In genomic region chr2:105746177-105747080, GRCh38 we compare ENCODE assay signal across 1 cellular context.
TF ChIP-seq lines count a peak whose summit lies in the region.

No MANE protein-coding gene starts in this region.

TF ChIP-seq in GM12878, 131 proteins besides CTCF, POLR2A, EP300 and RAD21 (continued from another document):
- TF ChIP-seq PKNOX1 (IDR thresholded peaks at IDR 0.05) (no peak), BHLHE40 (IDR thresholded peaks at IDR 0.05; ENCODE audit: borderline replicate concordance in 1 of 2, low read depth in 2 of 2, low read length in 1 of 2) (peak; percentile 9 to 19; a peak in 1 of 4 replicates), IKZF2 (IDR thresholded peaks at IDR 0.05) (peak; percentile 28 to 34; a peak in 1 of 4 replicates), TAF1 (IDR thresholded peaks at IDR 0.05; ENCODE audit: borderline replicate concordance, low read depth, low read length) (0 out of 2 replicates have a peak, but pooled peaks have one; percentile 49), GABPA (IDR thresholded peaks at IDR 0.05; ENCODE audit: low read depth) (0 out of 2 replicates have a peak, but pooled peaks have one; percentile 28), HCFC1 (IDR thresholded peaks at IDR 0.05; ENCODE audit: low read length) (no peak), FOXM1 (IDR thresholded peaks at IDR 0.05; ENCODE audit: low read depth, low read length) (peak; percentile 66; the same call in 1 of the 2 replicates), RUNX3 (IDR thresholded peaks at IDR 0.05; ENCODE audit: low read length) (peak; percentile 53), RFX5 (IDR thresholded peaks at IDR 0.05; ENCODE audit: low read depth, low read length) (no peak), NR2C2 (IDR thresholded peaks at IDR 0.05; ENCODE audit: borderline replicate concordance, control insufficient read depth, insufficient read length, low read depth) (no peak), CBFB (IDR thresholded peaks at IDR 0.05; ENCODE audit: low read depth) (no peak), ESRRA (IDR thresholded peaks at IDR 0.05; ENCODE audit: low read length) (no peak), NBN (IDR thresholded peaks at IDR 0.05) (0 out of 2 replicates have a peak, but pooled peaks have one; percentile 40), RB1 (IDR thresholded peaks at IDR 0.05; ENCODE audit: borderline replicate concordance) (no peak), YY1 (IDR thresholded peaks at IDR 0.05; ENCODE audit: low read depth, low read length) (no peak), SMC3 (IDR thresholded peaks at IDR 0.05; ENCODE audit: borderline replicate concordance, low read length) (no peak), SIX5 (IDR thresholded peaks at IDR 0.05; ENCODE audit: low read depth, low read length, severe bottlenecking) (no peak), ZNF217 (IDR thresholded peaks at IDR 0.05) (no peak), EED (IDR thresholded peaks at IDR 0.05; ENCODE audit: low read depth) (peak; percentile 65), SMAD1 (IDR thresholded peaks at IDR 0.05; ENCODE audit: low read depth, partially characterized antibody) (no peak), RBBP5 (conservative IDR thresholded peaks at IDR 0.05) (no peak), CBX5 (IDR thresholded peaks at IDR 0.05; ENCODE audit: low read depth) (0 out of 2 replicates have a peak, but pooled peaks have one; percentile 54), FOXK2 (IDR thresholded peaks at IDR 0.05) (no peak), TBL1XR1 (IDR thresholded peaks at IDR 0.05; ENCODE audit: low read depth, low read length) (no peak), MTA3 (IDR thresholded peaks at IDR 0.05; ENCODE audit: borderline replicate concordance, low read length) (peak; percentile 40; the same call in 1 of the 2 replicates), SPI1 (IDR thresholded peaks at IDR 0.05; ENCODE audit: borderline replicate concordance, insufficient read depth, low read depth, low read length) (peak; percentile 18; the same call in 1 of the 2 replicates), SMARCA5 (IDR thresholded peaks at IDR 0.05) (no peak), NFIC (IDR thresholded peaks at IDR 0.05; ENCODE audit: low read depth, low read length) (peak; percentile 76)
- TF ChIP-seq, protein P1, sequence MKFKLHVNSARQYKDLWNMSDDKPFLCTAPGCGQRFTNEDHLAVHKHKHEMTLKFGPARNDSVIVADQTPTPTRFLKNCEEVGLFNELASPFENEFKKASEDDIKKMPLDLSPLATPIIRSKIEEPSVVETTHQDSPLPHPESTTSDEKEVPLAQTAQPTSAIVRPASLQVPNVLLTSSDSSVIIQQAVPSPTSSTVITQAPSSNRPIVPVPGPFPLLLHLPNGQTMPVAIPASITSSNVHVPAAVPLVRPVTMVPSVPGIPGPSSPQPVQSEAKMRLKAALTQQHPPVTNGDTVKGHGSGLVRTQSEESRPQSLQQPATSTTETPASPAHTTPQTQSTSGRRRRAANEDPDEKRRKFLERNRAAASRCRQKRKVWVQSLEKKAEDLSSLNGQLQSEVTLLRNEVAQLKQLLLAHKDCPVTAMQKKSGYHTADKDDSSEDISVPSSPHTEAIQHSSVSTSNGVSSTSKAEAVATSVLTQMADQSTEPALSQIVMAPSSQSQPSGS (IDR thresholded peaks at IDR 0.05; ENCODE audit: low read length) = peak; percentile 73; the same call in 1 of the 2 replicates
- TF ChIP-seq, protein P2, sequence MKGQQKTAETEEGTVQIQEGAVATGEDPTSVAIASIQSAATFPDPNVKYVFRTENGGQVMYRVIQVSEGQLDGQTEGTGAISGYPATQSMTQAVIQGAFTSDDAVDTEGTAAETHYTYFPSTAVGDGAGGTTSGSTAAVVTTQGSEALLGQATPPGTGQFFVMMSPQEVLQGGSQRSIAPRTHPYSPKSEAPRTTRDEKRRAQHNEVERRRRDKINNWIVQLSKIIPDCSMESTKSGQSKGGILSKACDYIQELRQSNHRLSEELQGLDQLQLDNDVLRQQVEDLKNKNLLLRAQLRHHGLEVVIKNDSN (IDR thresholded peaks at IDR 0.05; ENCODE audit: borderline replicate concordance, extremely low read length, insufficient read depth, low read depth, low read length) = no peak
- TF ChIP-seq, protein P3, sequence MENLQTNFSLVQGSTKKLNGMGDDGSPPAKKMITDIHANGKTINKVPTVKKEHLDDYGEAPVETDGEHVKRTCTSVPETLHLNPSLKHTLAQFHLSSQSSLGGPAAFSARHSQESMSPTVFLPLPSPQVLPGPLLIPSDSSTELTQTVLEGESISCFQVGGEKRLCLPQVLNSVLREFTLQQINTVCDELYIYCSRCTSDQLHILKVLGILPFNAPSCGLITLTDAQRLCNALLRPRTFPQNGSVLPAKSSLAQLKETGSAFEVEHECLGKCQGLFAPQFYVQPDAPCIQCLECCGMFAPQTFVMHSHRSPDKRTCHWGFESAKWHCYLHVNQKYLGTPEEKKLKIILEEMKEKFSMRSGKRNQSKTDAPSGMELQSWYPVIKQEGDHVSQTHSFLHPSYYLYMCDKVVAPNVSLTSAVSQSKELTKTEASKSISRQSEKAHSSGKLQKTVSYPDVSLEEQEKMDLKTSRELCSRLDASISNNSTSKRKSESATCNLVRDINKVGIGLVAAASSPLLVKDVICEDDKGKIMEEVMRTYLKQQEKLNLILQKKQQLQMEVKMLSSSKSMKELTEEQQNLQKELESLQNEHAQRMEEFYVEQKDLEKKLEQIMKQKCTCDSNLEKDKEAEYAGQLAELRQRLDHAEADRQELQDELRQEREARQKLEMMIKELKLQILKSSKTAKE (IDR thresholded peaks at IDR 0.05; ENCODE audit: low read depth, poor library complexity, severe bottlenecking) = peak; percentile 18
- TF ChIP-seq, protein P4, sequence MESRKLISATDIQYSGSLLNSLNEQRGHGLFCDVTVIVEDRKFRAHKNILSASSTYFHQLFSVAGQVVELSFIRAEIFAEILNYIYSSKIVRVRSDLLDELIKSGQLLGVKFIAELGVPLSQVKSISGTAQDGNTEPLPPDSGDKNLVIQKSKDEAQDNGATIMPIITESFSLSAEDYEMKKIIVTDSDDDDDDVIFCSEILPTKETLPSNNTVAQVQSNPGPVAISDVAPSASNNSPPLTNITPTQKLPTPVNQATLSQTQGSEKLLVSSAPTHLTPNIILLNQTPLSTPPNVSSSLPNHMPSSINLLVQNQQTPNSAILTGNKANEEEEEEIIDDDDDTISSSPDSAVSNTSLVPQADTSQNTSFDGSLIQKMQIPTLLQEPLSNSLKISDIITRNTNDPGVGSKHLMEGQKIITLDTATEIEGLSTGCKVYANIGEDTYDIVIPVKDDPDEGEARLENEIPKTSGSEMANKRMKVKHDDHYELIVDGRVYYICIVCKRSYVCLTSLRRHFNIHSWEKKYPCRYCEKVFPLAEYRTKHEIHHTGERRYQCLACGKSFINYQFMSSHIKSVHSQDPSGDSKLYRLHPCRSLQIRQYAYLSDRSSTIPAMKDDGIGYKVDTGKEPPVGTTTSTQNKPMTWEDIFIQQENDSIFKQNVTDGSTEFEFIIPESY (IDR thresholded peaks at IDR 0.05) = no peak
- TF ChIP-seq, protein P5, sequence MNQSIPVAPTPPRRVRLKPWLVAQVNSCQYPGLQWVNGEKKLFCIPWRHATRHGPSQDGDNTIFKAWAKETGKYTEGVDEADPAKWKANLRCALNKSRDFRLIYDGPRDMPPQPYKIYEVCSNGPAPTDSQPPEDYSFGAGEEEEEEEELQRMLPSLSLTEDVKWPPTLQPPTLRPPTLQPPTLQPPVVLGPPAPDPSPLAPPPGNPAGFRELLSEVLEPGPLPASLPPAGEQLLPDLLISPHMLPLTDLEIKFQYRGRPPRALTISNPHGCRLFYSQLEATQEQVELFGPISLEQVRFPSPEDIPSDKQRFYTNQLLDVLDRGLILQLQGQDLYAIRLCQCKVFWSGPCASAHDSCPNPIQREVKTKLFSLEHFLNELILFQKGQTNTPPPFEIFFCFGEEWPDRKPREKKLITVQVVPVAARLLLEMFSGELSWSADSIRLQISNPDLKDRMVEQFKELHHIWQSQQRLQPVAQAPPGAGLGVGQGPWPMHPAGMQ (IDR thresholded peaks at IDR 0.05; ENCODE audit: borderline replicate concordance) = no peak
